Comparison of ENCODE assay signal across 9 cellular contexts in genomic region chr17:59513934-59514841, GRCh38. TPM values are rescaled to one million over a fixed set of nuclear protein-coding genes. Genes with fewer than 3 reads are reported as not detected.
A peak's percentile ranks its signal among the peaks of the same experiment; 100 is the strongest.
DNase-seq lines count a peak whose midpoint lies in the region; ATAC-seq and TF ChIP-seq lines count a peak whose summit lies in the region.
"Had no signal": no experiment of that assay in that cellular context is flagged by ENCODE, and none has a peak within 500 bp of the region (broad histone marks: within the 10 kb centered on the region; RNA-seq: fewer than 3 reads in every experiment).

No MANE protein-coding gene starts in this region.

- no peaks in the 10 kb centered on the region for H3K36me3 Mint-ChIP-seq in glutamatergic neuron (ENCODE audit: unreplicated experiment)
- H3K36me3 Mint-ChIP-seq in HFFc6 (ENCODE audit: low read depth) = no peaks in the 10 kb centered on the region

- no peak overlapping the region for H3K27ac ChIP-seq in SJSA1
- H3K27ac ChIP-seq in gastrocnemius medialis = no peak overlapping the region
- H3K27ac ChIP-seq: BLaER1 had no signal

- ATAC-seq in gastrocnemius medialis (no peak), HG03520 (IDR thresholded peaks at IDR 0.05; ENCODE audit: unreplicated experiment) (no peak), HG03159 (IDR thresholded peaks at IDR 0.05; ENCODE audit: unreplicated experiment) (no peak)

- H3K4me3 ChIP-seq in SJSA1 (no peak overlapping the region), gastrocnemius medialis (no peak overlapping the region)
- H3K4me3 ChIP-seq: BLaER1 had no signal

- TF ChIP-seq CTCF in glutamatergic neuron (IDR thresholded peaks at IDR 0.05; ENCODE audit: partially characterized antibody, unreplicated experiment) = no peak
- TF ChIP-seq CTCF in gastrocnemius medialis (IDR thresholded peaks at IDR 0.05 in 4 of 5, conservative IDR thresholded peaks at IDR 0.05 in 1 of 5) = no peak
- no peak for TF ChIP-seq CTCF in HFFc6 (IDR thresholded peaks at IDR 0.05)

- in situ Hi-C loops in gastrocnemius medialis (cut with MboI; ENCODE audit: low sequenced_read_pairs in 4 of 4) = no loop called here

- no peaks in the 10 kb centered on the region for H3K27me3 ChIP-seq in SJSA1 (replicated peaks)
- H3K27me3 ChIP-seq in gastrocnemius medialis = no peaks in the 10 kb centered on the region
- H3K27me3 ChIP-seq: BLaER1 had no signal

- DNase-seq in AG08396 (ENCODE audit: low spot score) (peak; percentile 33), NCI-H1092 treated with DMSO at 0.1 percent for 48 hours (lab: John Stamatoyannopoulos, UW) (peak; percentile 89), SJSA1 (ENCODE audit: low read depth in 1 of 2, low spot score in 2 of 2) (peak; percentile 74 to 88), glutamatergic neuron (peak; percentile 29), gastrocnemius medialis (peak; percentile 37 to 51), HFFc6 (no peak)

- H3K4me1 Mint-ChIP-seq in glutamatergic neuron (ENCODE audit: low read depth, unreplicated experiment) (peaks cover 7% of the 10 kb centered on the region), HFFc6 (ENCODE audit: low read depth) (no peaks in the 10 kb centered on the region; the same call in 1 of the 2 replicates)

- peaks cover 15% of the 10 kb centered on the region for H3K4me1 ChIP-seq in SJSA1 (replicated peaks)
- H3K4me1 ChIP-seq in gastrocnemius medialis = peaks cover 0 to 7% of the 10 kb centered on the region in 2 donors
- H3K4me1 ChIP-seq: BLaER1 had no signal

- TF ChIP-seq POLR2A in gastrocnemius medialis (IDR thresholded peaks at IDR 0.05) = no peak

- intact Hi-C loops in gastrocnemius medialis (cut with DNase I; ENCODE audit: low total_unique reads) = no loop called here

- H3K9me3 ChIP-seq in SJSA1 (replicated peaks) (no peaks in the 10 kb centered on the region), gastrocnemius medialis (no peaks in the 10 kb centered on the region)
- H3K9me3 ChIP-seq: BLaER1 had no signal

- no peaks in the 10 kb centered on the region for H3K36me3 ChIP-seq in SJSA1
- H3K36me3 ChIP-seq in gastrocnemius medialis = no peaks in the 10 kb centered on the region
- H3K36me3 ChIP-seq: BLaER1 had no signal

- H3K4me3 Mint-ChIP-seq in glutamatergic neuron (ENCODE audit: unreplicated experiment) (no peak overlapping the region), HFFc6 (no peak overlapping the region)

- peak overlapping the region; percentile 50 for H3K27ac Mint-ChIP-seq in glutamatergic neuron (ENCODE audit: unreplicated experiment)
- no peak overlapping the region for H3K27ac Mint-ChIP-seq in HFFc6

- H3K27me3 Mint-ChIP-seq in glutamatergic neuron (ENCODE audit: unreplicated experiment) (peaks cover 1% of the 10 kb centered on the region), HFFc6 (ENCODE audit: insufficient read depth) (peaks cover 22% of the 10 kb centered on the region; the same call in 1 of the 2 replicates)

- H3K9me3 Mint-ChIP-seq in glutamatergic neuron (ENCODE audit: unreplicated experiment) = no peaks in the 10 kb centered on the region
- no peaks in the 10 kb centered on the region for H3K9me3 Mint-ChIP-seq in HFFc6

RNA-seq across cellular contexts. Expression of gene DHX40, which starts 51.2 kb away (rescaled TPM):
- 41.9 and 50.9 TPM in 2 replicates for total RNA-seq in SJSA1 (2014; rRNA removed; shearing (Covaris generic))
- 33.7 TPM for total RNA-seq in glutamatergic neuron (ENCODE audit: unreplicated experiment)
- 10 to 100 TPM; 21.2 to 32.2 (median 26.9) TPM for total RNA-seq in gastrocnemius medialis
- 10 to 100 TPM; 24.8 to 31.4 (median 28.5) TPM for total RNA-seq in HFFc6 (2021; fragmentation: NEBNext Ultra II Directional; extraction: Animal tissue kit (Norgen Biotek cat#: 25700))
